Comparison of ENCODE assay signal across 6 cellular contexts in genomic region chr7:156119771-156120170, GRCh38.
"Had no signal": no experiment of that assay in that cellular context is flagged by ENCODE, and none has a peak within 500 bp of the region (broad histone marks: within the 10 kb centered on the region; RNA-seq: fewer than 3 reads in every experiment).

No MANE protein-coding gene starts in this region.

- DNase-seq: IMR-90 had no signal

- H3K4me1 Mint-ChIP-seq: IgD-negative memory B cell had no signal

- H3K4me3 Mint-ChIP-seq: IgD-negative memory B cell had no signal

- H3K4me3 ChIP-seq: K562 had no signal

- FAIRE-seq: HepG2, HTR-8/SVneo, K562 had no signal

- H3K36me3 Mint-ChIP-seq: IgD-negative memory B cell had no signal

- ATAC-seq: HepG2, K562 had no signal

- H3K27ac Mint-ChIP-seq: IgD-negative memory B cell had no signal

- H3K27ac ChIP-seq: HL-60 had no signal
